In the genomic region with DNA sequence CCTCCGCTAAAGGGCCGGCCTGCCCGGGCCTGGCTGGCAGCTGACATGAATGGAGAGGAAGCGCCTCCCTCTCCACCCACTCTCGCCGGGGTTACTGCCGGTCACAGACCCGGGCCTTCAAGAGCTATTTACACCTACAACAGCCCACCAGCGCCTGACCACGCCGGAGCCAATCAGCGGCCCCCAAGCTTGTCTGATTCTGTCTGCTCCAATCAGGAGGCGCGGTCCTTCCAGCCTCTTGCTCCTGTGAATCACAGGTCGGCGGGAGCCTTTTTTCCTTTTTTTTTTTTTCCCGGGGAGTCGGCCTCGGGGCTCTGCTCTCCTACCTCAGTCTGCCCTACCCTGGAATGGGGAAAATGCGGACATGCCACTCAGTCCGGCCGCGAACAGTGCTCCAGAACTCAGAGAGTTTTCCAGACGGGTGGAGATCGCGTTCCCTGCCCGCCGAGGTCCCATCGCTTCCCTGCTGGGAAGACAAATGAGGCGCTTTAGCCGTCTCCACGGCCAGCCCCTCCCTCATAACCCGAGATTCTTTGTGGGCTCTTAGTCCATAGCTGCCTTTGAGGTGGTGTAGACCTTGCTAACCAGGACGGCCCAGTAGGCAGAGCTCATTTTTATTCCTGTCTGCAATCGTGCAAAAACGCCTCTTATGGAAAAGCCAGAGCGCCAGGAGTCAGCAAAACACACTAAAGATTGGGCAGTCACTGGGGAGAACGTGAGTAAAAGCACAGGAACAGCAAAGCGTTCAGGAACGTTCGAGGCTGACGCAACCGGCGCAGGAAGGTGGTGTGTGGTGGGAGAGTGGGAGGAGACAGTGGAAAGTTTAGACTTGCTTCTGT, we compare ENCODE assay signal across 8 cellular contexts. TPM values are rescaled to one million over a fixed set of nuclear protein-coding genes. Genes with fewer than 3 reads are reported as not detected.
DNase-seq lines count a peak whose midpoint lies in the region; ATAC-seq and TF ChIP-seq lines count a peak whose summit lies in the region.

No MANE protein-coding gene starts in this region.

- no peak overlapping the region for H3K27ac Mint-ChIP-seq in activated T-helper 2 cell treated with anti-CD3 and anti-CD28 coated beads, Interferon-gamma antibody, Interleukin-2, Interleukin-4, amounts not matched to agents 10 μg/mL and 5 μg/mL and 100 μg/mL, durations not matched to agents 14 hours and 24 hours and 36 hours
- H3K27ac Mint-ChIP-seq in natural killer cell: no peak overlapping the region

- peaks cover 40% of the 10 kb centered on the region for H3K4me1 Mint-ChIP-seq in activated T-helper 2 cell treated with anti-CD3 and anti-CD28 coated beads, Interferon-gamma antibody, Interleukin-2, Interleukin-4, amounts not matched to agents 10 μg/mL and 5 μg/mL and 100 μg/mL, durations not matched to agents 14 hours and 24 hours and 36 hours (ENCODE audit: low read depth)
- peaks cover 31 to 42% of the 10 kb centered on the region in 2 donors for H3K4me1 Mint-ChIP-seq in natural killer cell

- DNase-seq in ELF-1 (ENCODE audit: low read depth, low spot score) (peak; percentile 100), H4 (ENCODE audit: low spot score) (peak; percentile 99), LNCaP clone FGC (ENCODE audit: low read depth) (peak; percentile 94), RPMI7951 (ENCODE audit: low read depth) (peak; percentile 99), fibroblast of the aortic adventitia (ENCODE audit: low read depth) (peak; percentile 99), natural killer cell (peak; percentile 84)
- peak; percentile 86 for DNase-seq in activated T-helper 2 cell treated with anti-CD3 and anti-CD28 coated beads, Interferon-gamma antibody, Interleukin-2, Interleukin-4, amounts not matched to agents 10 μg/mL and 5 μg/mL and 100 μg/mL, durations not matched to agents 14 hours and 24 hours and 36 hours (ENCODE audit: low spot score)
- DNase-seq in stimulated activated naive CD4-positive, alpha-beta T cell (lab: John Stamatoyannopoulos, UW): peak; percentile 63 to 86 (median 68)

- H3K36me3 Mint-ChIP-seq in activated T-helper 2 cell treated with anti-CD3 and anti-CD28 coated beads, Interferon-gamma antibody, Interleukin-2, Interleukin-4, amounts not matched to agents 10 μg/mL and 5 μg/mL and 100 μg/mL, durations not matched to agents 14 hours and 24 hours and 36 hours (ENCODE audit: low read depth): peaks cover 2% of the 10 kb centered on the region
- no peaks in the 10 kb centered on the region for H3K36me3 Mint-ChIP-seq in natural killer cell

- H3K9me3 Mint-ChIP-seq in activated T-helper 2 cell treated with anti-CD3 and anti-CD28 coated beads, Interferon-gamma antibody, Interleukin-2, Interleukin-4, amounts not matched to agents 10 μg/mL and 5 μg/mL and 100 μg/mL, durations not matched to agents 14 hours and 24 hours and 36 hours: no peaks in the 10 kb centered on the region
- no peaks in the 10 kb centered on the region for H3K9me3 Mint-ChIP-seq in natural killer cell

- no peak overlapping the region for H3K4me3 Mint-ChIP-seq in activated T-helper 2 cell treated with anti-CD3 and anti-CD28 coated beads, Interferon-gamma antibody, Interleukin-2, Interleukin-4, amounts not matched to agents 10 μg/mL and 5 μg/mL and 100 μg/mL, durations not matched to agents 14 hours and 24 hours and 36 hours (ENCODE audit: low read depth)
- no peak overlapping the region for H3K4me3 Mint-ChIP-seq in natural killer cell

- no peaks in the 10 kb centered on the region for H3K27me3 Mint-ChIP-seq in activated T-helper 2 cell treated with anti-CD3 and anti-CD28 coated beads, Interferon-gamma antibody, Interleukin-2, Interleukin-4, amounts not matched to agents 10 μg/mL and 5 μg/mL and 100 μg/mL, durations not matched to agents 14 hours and 24 hours and 36 hours (ENCODE audit: low read depth)
- peaks cover 0 to 7% of the 10 kb centered on the region in 2 donors for H3K27me3 Mint-ChIP-seq in natural killer cell (ENCODE audit: low read depth in 2 of 2)

- intact Hi-C loops in activated T-helper 2 cell treated with anti-CD3 and anti-CD28 coated beads, Interferon-gamma antibody, Interleukin-2, Interleukin-4, amounts not matched to agents 10 μg/mL and 5 μg/mL and 100 μg/mL, durations not matched to agents 14 hours and 24 hours and 36 hours (cut with micrococcal nuclease): loop anchor here (1.0 to 5.0 kb wide), 7 partner anchors 18 to 751 kb away; partner anchors contain the start of genes BLOC1S2, NDUFB8 and SLC25A28
- intact Hi-C loops in natural killer cell (cut with micrococcal nuclease): loop anchor here (5.0 kb wide), 2 partner anchors 36 to 164 kb away; partner anchors contain the start of gene HIF1AN

- peak; percentile 65 to 91 (median 84) for ATAC-seq in natural killer cell

- H3K4me3 ChIP-seq in LNCaP clone FGC (ENCODE audit: low read depth, low read length): peak overlapping the region; percentile 54
- peak overlapping the region; percentile 70 for H3K4me3 ChIP-seq in fibroblast of the aortic adventitia (ENCODE audit: low read depth, low read length)

- TF ChIP-seq CTCF in LNCaP clone FGC (IDR thresholded peaks at IDR 0.05; ENCODE audit: control insufficient read depth, extremely low read depth, insufficient read depth) (no peak), fibroblast of the aortic adventitia (IDR thresholded peaks at IDR 0.05; ENCODE audit: insufficient read depth, low read length) (no peak), natural killer cell (IDR thresholded peaks at IDR 0.05) (no peak)

RNA-seq across cellular contexts. Expression of gene SCD, which starts 26.5 kb away (rescaled TPM):
- total RNA-seq in H4 (2014; rRNA removed; shearing (Covaris generic)): 458 and 512 TPM in 2 replicates
- total RNA-seq in RPMI7951 (2014; rRNA removed; shearing (Covaris generic)): 68.3 and 80.6 TPM in 2 replicates
- total RNA-seq in activated T-helper 2 cell treated with anti-CD3 and anti-CD28 coated beads, Interferon-gamma antibody, Interleukin-2, Interleukin-4, amounts not matched to agents 10 μg/mL and 5 μg/mL and 100 μg/mL, durations not matched to agents 14 hours and 24 hours and 36 hours: 273 and 278 TPM in 2 replicates
- 99.9 and 283 TPM in 2 replicates for total RNA-seq in fibroblast of the aortic adventitia (ENCODE audit: low replicate concordance)
- 10 to 100 TPM in 1 of 3 donors, 1 to 10 TPM in 2; 3.5 to 10.1 (median 3.8) TPM for total RNA-seq in natural killer cell

RNA-seq across cellular contexts. Expression of gene PKD2L1, which starts 43.5 kb away (rescaled TPM):
- total RNA-seq in H4 (2014; rRNA removed; shearing (Covaris generic)): not detected in 2 replicates
- total RNA-seq in RPMI7951 (2014; rRNA removed; shearing (Covaris generic)): not detected in 2 replicates
- total RNA-seq in activated T-helper 2 cell treated with anti-CD3 and anti-CD28 coated beads, Interferon-gamma antibody, Interleukin-2, Interleukin-4, amounts not matched to agents 10 μg/mL and 5 μg/mL and 100 μg/mL, durations not matched to agents 14 hours and 24 hours and 36 hours: not detected in 2 replicates
- total RNA-seq in fibroblast of the aortic adventitia (ENCODE audit: low replicate concordance): not detected in 2 replicates
- not detected for total RNA-seq in natural killer cell

Comparison
In these comparisons a context has a peak if more than half of its experiments do, and no peak if none do; other contexts are left out.
1. Peak in every context shown above with its lines: DNase-seq, ATAC-seq and H3K4me3 ChIP-seq.